Comparison of ENCODE assay signal across 1 cellular context in the genomic region with DNA sequence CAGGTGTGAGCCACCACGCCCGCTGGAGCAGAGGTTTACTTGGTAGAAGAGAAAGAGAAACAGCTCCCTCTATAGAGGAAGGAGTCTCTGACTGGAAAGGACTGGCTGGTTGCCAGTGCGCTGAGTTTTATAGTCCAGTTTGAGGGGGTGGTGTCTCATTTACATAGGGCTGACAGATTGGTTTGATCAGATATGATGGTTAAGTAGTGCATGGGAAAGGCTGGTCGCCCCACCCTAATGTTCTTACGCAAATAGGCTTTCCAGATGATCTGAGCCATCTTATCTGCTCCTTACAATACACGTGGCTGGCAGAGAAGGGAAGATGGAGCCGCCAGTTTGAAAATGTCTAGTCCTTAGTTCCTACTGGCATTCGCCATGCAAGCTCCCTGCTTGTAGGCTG.
TF ChIP-seq lines count a peak whose summit lies in the region.

No MANE protein-coding gene starts in this region.

TF ChIP-seq in SK-N-SH treated with all-trans-retinoic acid at 6 μM for 48 hours, 23 proteins besides CTCF, POLR2A, EP300 and RAD21 (continued from another document):
- TF ChIP-seq, protein P1, sequence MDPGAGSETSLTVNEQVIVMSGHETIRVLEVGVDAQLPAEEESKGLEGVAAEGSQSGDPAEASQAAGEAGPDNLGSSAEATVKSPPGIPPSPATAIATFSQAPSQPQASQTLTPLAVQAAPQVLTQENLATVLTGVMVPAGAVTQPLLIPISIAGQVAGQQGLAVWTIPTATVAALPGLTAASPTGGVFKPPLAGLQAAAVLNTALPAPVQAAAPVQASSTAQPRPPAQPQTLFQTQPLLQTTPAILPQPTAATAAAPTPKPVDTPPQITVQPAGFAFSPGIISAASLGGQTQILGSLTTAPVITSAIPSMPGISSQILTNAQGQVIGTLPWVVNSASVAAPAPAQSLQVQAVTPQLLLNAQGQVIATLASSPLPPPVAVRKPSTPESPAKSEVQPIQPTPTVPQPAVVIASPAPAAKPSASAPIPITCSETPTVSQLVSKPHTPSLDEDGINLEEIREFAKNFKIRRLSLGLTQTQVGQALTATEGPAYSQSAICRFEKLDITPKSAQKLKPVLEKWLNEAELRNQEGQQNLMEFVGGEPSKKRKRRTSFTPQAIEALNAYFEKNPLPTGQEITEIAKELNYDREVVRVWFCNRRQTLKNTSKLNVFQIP (CRISPR knock-in tag; IDR thresholded peaks at IDR 0.05; ENCODE audit: borderline replicate concordance, low read depth) = no peak
- TF ChIP-seq, protein P2, sequence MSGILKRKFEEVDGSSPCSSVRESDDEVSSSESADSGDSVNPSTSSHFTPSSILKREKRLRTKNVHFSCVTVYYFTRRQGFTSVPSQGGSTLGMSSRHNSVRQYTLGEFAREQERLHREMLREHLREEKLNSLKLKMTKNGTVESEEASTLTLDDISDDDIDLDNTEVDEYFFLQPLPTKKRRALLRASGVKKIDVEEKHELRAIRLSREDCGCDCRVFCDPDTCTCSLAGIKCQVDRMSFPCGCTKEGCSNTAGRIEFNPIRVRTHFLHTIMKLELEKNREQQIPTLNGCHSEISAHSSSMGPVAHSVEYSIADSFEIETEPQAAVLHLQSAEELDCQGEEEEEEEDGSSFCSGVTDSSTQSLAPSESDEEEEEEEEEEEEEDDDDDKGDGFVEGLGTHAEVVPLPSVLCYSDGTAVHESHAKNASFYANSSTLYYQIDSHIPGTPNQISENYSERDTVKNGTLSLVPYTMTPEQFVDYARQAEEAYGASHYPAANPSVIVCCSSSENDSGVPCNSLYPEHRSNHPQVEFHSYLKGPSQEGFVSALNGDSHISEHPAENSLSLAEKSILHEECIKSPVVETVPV (CRISPR knock-in tag; IDR thresholded peaks at IDR 0.05) = no peak
